In the genomic region with DNA sequence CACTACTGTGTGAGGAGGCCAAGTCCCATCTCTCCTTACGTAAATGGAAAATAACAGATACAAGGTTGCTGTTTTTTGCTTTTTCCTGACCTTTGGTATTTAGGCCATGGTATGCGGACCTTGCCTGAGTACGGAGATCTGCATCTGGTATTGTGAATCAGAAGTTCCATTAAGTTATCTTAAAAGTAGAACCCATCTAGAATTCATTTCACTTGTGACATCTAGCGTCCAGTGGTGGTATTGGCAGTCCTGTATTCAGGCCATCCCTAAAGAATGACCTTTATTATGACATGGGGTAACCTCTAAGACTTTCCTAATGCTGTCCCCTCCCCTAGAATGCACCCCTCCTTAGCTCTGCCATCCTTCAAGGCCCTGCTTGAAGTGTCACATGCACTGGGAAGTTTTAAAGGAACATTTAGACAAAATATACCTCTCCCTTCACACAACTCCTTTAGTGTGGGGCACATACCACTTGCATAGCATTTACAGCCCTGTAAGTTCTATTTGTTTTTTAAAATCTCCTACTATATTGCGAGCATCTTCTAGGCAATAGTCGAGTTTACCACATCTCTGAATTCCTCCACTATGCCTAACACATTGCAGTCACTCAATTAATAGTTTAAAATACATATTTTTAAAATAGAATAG, we compare ENCODE assay signal across 8 cellular contexts. TPM values are rescaled to one million over a fixed set of nuclear protein-coding genes. Genes with fewer than 3 reads are reported as not detected.
DNase-seq lines count a peak whose midpoint lies in the region; ATAC-seq and TF ChIP-seq lines count a peak whose summit lies in the region.

No MANE protein-coding gene starts in this region.

- peak; percentile 44 to 48 for ATAC-seq in lower lobe of right lung

- no peaks in the 10 kb centered on the region for H3K9me3 ChIP-seq in lower lobe of right lung

- peak; percentile 41 for DNase-seq in NCI-H2227 (lab: John Stamatoyannopoulos, UW; ENCODE audit: unreplicated experiment)
- no peak for DNase-seq in NCI-H2227 treated with DMSO at 0.1 percent for 48 hours (lab: John Stamatoyannopoulos, UW)
- no peak for DNase-seq in HFF-Myc (ENCODE audit: extremely low read depth, low read depth)
- peak; percentile 5 for DNase-seq in NCI-H2029 (lab: John Stamatoyannopoulos, UW)
- DNase-seq in activated CD4-positive, CD25-positive, alpha-beta regulatory T cell treated with anti-CD3 and anti-CD28 coated beads, Interleukin-2, amount 50 U/mL, for 72 hours = peak; percentile 62
- no peak for DNase-seq in coronary artery (ENCODE audit: low spot score)
- no peak for DNase-seq in lower lobe of right lung
- DNase-seq in stimulated activated CD8-positive, alpha-beta memory T cell treated with anti-CD3 and anti-CD28 coated beads, Interleukin-15, amount 100 ng/mL, for 48 hours (ENCODE audit: low read depth in 2 of 2) = peak; percentile 18 to 21

- no peaks in the 10 kb centered on the region for H3K36me3 ChIP-seq in lower lobe of right lung

- no peaks in the 10 kb centered on the region for H3K27me3 ChIP-seq in lower lobe of right lung (ENCODE audit: low read depth)

- intact Hi-C loops in lower lobe of right lung (cut with DNase I) = no loop called here

- peak; percentile 51 for TF ChIP-seq CTCF in HFF-Myc (IDR thresholded peaks at IDR 0.05; ENCODE audit: low read depth, low read length, missing control alignments)
- TF ChIP-seq CTCF in coronary artery (IDR thresholded peaks at IDR 0.05) = peak; percentile 62
- TF ChIP-seq CTCF in lower lobe of right lung (IDR thresholded peaks at IDR 0.05) = peak; percentile 78

- H3K4me3 ChIP-seq in HFF-Myc (replicated peaks; ENCODE audit: low read depth, low read length) (no peak overlapping the region), coronary artery (no peak overlapping the region), lower lobe of right lung (no peak overlapping the region)

- H3K4me1 ChIP-seq in lower lobe of right lung = peaks cover 12% of the 10 kb centered on the region

- H3K27ac ChIP-seq in coronary artery (peak overlapping the region in 1 of 2 donors; percentile 19), lower lobe of right lung (no peak overlapping the region)

RNA-seq across cellular contexts. Expression of gene SPDL1, which starts 1.9 kb away (rescaled TPM):
- 4.8 TPM for total RNA-seq in lower lobe of right lung

RNA-seq across cellular contexts. Expression of gene DOCK2, which starts 55.4 kb away (rescaled TPM):
- 108 TPM for total RNA-seq in lower lobe of right lung

Comparison
In these comparisons a context has a peak if more than half of its experiments do, and no peak if none do; other contexts are left out.
1. DNase-seq: peak in NCI-H2227 (single experiment), NCI-H2029 (single experiment), activated CD4-positive, CD25-positive, alpha-beta regulatory T cell treated with anti-CD3 and anti-CD28 coated beads, Interleukin-2, amount 50 U/mL, for 72 hours (single experiment) and stimulated activated CD8-positive, alpha-beta memory T cell treated with anti-CD3 and anti-CD28 coated beads, Interleukin-15, amount 100 ng/mL, for 48 hours (2 of 2); none in NCI-H2227 treated with DMSO at 0.1 percent for 48 hours (single experiment), HFF-Myc (single experiment), coronary artery (single experiment) and lower lobe of right lung (single experiment).
2. Peak in every context shown above with its lines, with median percentiles within 50 percentile points of each other: CTCF ChIP-seq.